9 cellular contexts compared by ENCODE assay signal in genomic region chr5:82259172-82259800, GRCh38. TPM values are rescaled to one million over a fixed set of nuclear protein-coding genes. Genes with fewer than 3 reads are reported as not detected.
DNase-seq lines count a peak whose midpoint lies in the region; ATAC-seq, FAIRE-seq and TF ChIP-seq lines count a peak whose summit lies in the region.
"Had no signal": no experiment of that assay in that cellular context is flagged by ENCODE, and none has a peak within 500 bp of the region (broad histone marks: within the 10 kb centered on the region; RNA-seq: fewer than 3 reads in every experiment).

No MANE protein-coding gene starts in this region.

- POLR2A ChIA-PET in IMR-90 (lab: Charles Lee; ENCODE audit: unreplicated experiment): interaction anchor here (0.6 kb wide), 1 partner anchor 469 kb away, joined by 3 read pairs; no protein-coding TSS in a partner anchor
- POLR2A ChIA-PET in WTC11 (lab: Charles Lee): no interaction called here

- peak; percentile 84 for ATAC-seq in IMR-90 (ENCODE audit: low read depth)
- peak; percentile 21; the same call in 1 of the 2 replicates for ATAC-seq in WTC11
- peak; percentile 41 for ATAC-seq in left lung
- ATAC-seq in HG03280 (IDR thresholded peaks at IDR 0.05; ENCODE audit: unreplicated experiment): no peak
- ATAC-seq in GM18498 (IDR thresholded peaks at IDR 0.05; ENCODE audit: unreplicated experiment): no peak

- no peak overlapping the region for H3K9ac ChIP-seq in IMR-90 (ENCODE audit: low read depth, low read length)

- H2AK5ac ChIP-seq in IMR-90 (ENCODE audit: low read depth, low read length): no peak overlapping the region

- intact Hi-C loops in IMR-90 (cut with micrococcal nuclease) (loop anchor here (10.0 kb wide), 1 partner anchor 754 kb away; no protein-coding TSS in a partner anchor), left lung (cut with DNase I) (no loop called here), spleen (cut with DNase I; ENCODE audit: low total_unique reads) (no loop called here)

- TF ChIP-seq POLR2A in IMR-90 (IDR thresholded peaks at IDR 0.05; ENCODE audit: low read depth, low read length): no peak
- TF ChIP-seq POLR2A in spleen (IDR thresholded peaks at IDR 0.05): no peak

- H3K36me3 ChIP-seq in IMR-90 (ENCODE audit: control insufficient read depth, insufficient read depth, low read length) (no peaks in the 10 kb centered on the region), left lung (no peaks in the 10 kb centered on the region), spleen (peaks cover 0 to under 1% (median 0%) of the 10 kb centered on the region in 6 donors)

- H4K8ac ChIP-seq in IMR-90 (ENCODE audit: low read depth in 2 of 2, low read length in 2 of 2): no peak overlapping the region

- dilution Hi-C loops in IMR-90 (cut with HindIII; ENCODE audit: low sequenced_read_pairs, unreplicated experiment): no loop called here

- H3K4me2 ChIP-seq in IMR-90 (ENCODE audit: low read depth, low read length): no peak overlapping the region

- no peaks in the 10 kb centered on the region for H3K9me3 Mint-ChIP-seq in WTC11

- no peak overlapping the region for H2AK9ac ChIP-seq in IMR-90 (replicated peaks; ENCODE audit: low read depth, low read length, poor library complexity)

- no peaks in the 10 kb centered on the region for H3K36me3 Mint-ChIP-seq in WTC11

- no peaks in the 10 kb centered on the region for H3K79me1 ChIP-seq in IMR-90 (ENCODE audit: low read depth in 1 of 2, low read length in 2 of 2)

- no TSS peak for BruUV-seq in IMR-90 (replicated peaks; lab: Mats Ljungman, UMichigan)

- TF ChIP-seq RAD21 in IMR-90 (IDR thresholded peaks at IDR 0.05; ENCODE audit: low read length): peak; percentile 45

- H3K18ac ChIP-seq in IMR-90 (ENCODE audit: low read depth, low read length): no peak overlapping the region

- no peak overlapping the region for H4K91ac ChIP-seq in IMR-90 (ENCODE audit: insufficient read depth, low read depth, low read length)

- H2BK5ac ChIP-seq in IMR-90 (ENCODE audit: low read depth, low read length, poor library complexity, severe bottlenecking): no peak overlapping the region

- no peak overlapping the region for H4K5ac ChIP-seq in IMR-90 (ENCODE audit: low read depth, low read length)

- CTCF ChIA-PET in IMR-90 (lab: Yijun Ruan, JAX) (interaction anchor here (0.6 to 1.7 kb wide), 6 partner anchors 9 to 33 kb away, joined by 3 to 5 read pairs (median 3); partner anchors contain the start of gene RPS23), WTC11 (lab: Charles Lee) (interaction anchor here (0.8 to 3.6 kb wide), 10 partner anchors 10 to 508 kb away, joined by 3 to 21 read pairs (median 4); partner anchors contain the start of gene SSBP2)

- no peaks in the 10 kb centered on the region for H3K9me3 ChIP-seq in IMR-90 (ENCODE audit: control insufficient read depth, insufficient read depth, low read length)
- no peaks in the 10 kb centered on the region for H3K9me3 ChIP-seq in left lung
- no peaks in the 10 kb centered on the region for H3K9me3 ChIP-seq in spleen

- peak; percentile 44 for TF ChIP-seq CTCF in D721Med (IDR thresholded peaks at IDR 0.05; ENCODE audit: insufficient read depth, missing control alignments)
- TF ChIP-seq CTCF in IMR-90 (conservative IDR thresholded peaks at IDR 0.05; ENCODE audit: low read depth, low read length): peak; percentile 57
- no peak for TF ChIP-seq CTCF in WTC11 (IDR thresholded peaks at IDR 0.05)
- no peak for TF ChIP-seq CTCF in left lung (IDR thresholded peaks at IDR 0.05)
- peak in 2 of 11 experiments; percentile 38 for TF ChIP-seq CTCF in spleen (IDR thresholded peaks at IDR 0.05 in 8 of 11, conservative IDR thresholded peaks at IDR 0.05 in 3 of 11)

- in situ Hi-C loops in IMR-90 (cut with MboI; ENCODE audit: low sequenced_read_pairs): no loop called here

- H3K4me3 ChIP-seq in IMR-90 (ENCODE audit: insufficient read depth, low read depth, low read length) (no peak overlapping the region), left lung (no peak overlapping the region), spleen (no peak overlapping the region)

- no peaks in the 10 kb centered on the region for H3K27me3 ChIP-seq in IMR-90 (ENCODE audit: control insufficient read depth, insufficient read depth, low read length)
- H3K27me3 ChIP-seq in left lung: no peaks in the 10 kb centered on the region
- no peaks in the 10 kb centered on the region for H3K27me3 ChIP-seq in spleen (replicated peaks in 1 of 7)

- H3K4me1 Mint-ChIP-seq in WTC11: peaks cover 16% of the 10 kb centered on the region

- WGBS in IMR-90 (ENCODE audit: extremely low coverage in 2 of 2, insufficient read length in 1 of 2), 2 experiments: 100% methylated on average over 1 of the region's 3 CpGs; no CpG with 5 or more reads in 1 of the 2 experiments
- WGBS in spleen, 5 donors: 79 to 90% (median 87%) methylated on average over 3 of the region's 3 CpGs

- FAIRE-seq in D721Med (lab: Jason Lieb, UNC): no peak

- H3K9me1 ChIP-seq in IMR-90 (ENCODE audit: insufficient read depth, low read length): peaks cover 3% of the 10 kb centered on the region

- H3K4me3 Mint-ChIP-seq in WTC11: no peak overlapping the region

- no peak overlapping the region for H3K27ac Mint-ChIP-seq in WTC11

- H3K14ac ChIP-seq in IMR-90 (replicated peaks; ENCODE audit: low read depth, low read length): no peak overlapping the region

- DNase-seq in D721Med (ENCODE audit: insufficient read length, low spot score) (no peak), IMR-90 (peak; percentile 47), WTC11 (ENCODE audit: low spot score) (no peak), left lung (no peak), spleen (no peak), NCI-H2081 treated with DMSO at 0.1 percent for 48 hours (lab: John Stamatoyannopoulos, UW) (no peak)

- no peaks in the 10 kb centered on the region for H4K20me1 ChIP-seq in IMR-90 (ENCODE audit: insufficient read depth, low read length)

- no peak overlapping the region for H2AFZ ChIP-seq in IMR-90 (replicated peaks; ENCODE audit: low read length, poor library complexity)

- no peak overlapping the region for H2BK20ac ChIP-seq in IMR-90 (ENCODE audit: low read depth, low read length)

- H3K4ac ChIP-seq in IMR-90 (ENCODE audit: low read depth, low read length): no peak overlapping the region

- H2BK120ac ChIP-seq in IMR-90 (ENCODE audit: low read depth, low read length): no peak overlapping the region

- H2BK15ac ChIP-seq in IMR-90 (ENCODE audit: low read depth, low read length): no peak overlapping the region

- H3K27me3 Mint-ChIP-seq in WTC11 (ENCODE audit: low read depth): no peaks in the 10 kb centered on the region

- H3K56ac ChIP-seq in IMR-90 (ENCODE audit: extremely low read depth, insufficient read depth, low read length): no peak overlapping the region

- H3K4me1 ChIP-seq in IMR-90 (ENCODE audit: control insufficient read depth, insufficient read depth, low read length) (peaks cover 1% of the 10 kb centered on the region; the same call in 1 of the 2 replicates), left lung (no peaks in the 10 kb centered on the region), spleen (peaks cover 0 to 6% (median 0%) of the 10 kb centered on the region in 6 donors)

- no peak overlapping the region for H3K23ac ChIP-seq in IMR-90 (ENCODE audit: low read depth, low read length)

- H3K27ac ChIP-seq in IMR-90 (ENCODE audit: insufficient read depth, low read length) (no peak overlapping the region), left lung (no peak overlapping the region), spleen (no peak overlapping the region)
- H3K27ac ChIP-seq: HL-60 had no signal

TF ChIP-seq in IMR-90, 13 proteins besides CTCF, POLR2A, EP300 and RAD21:
- TF ChIP-seq CEBPB (IDR thresholded peaks at IDR 0.05; ENCODE audit: low read depth, low read length) (no peak), SMC3 (IDR thresholded peaks at IDR 0.05; ENCODE audit: low read depth, low read length) (peak; percentile 21; the same call in 1 of the 2 replicates)

TF ChIP-seq in WTC11, 78 proteins besides CTCF, POLR2A, EP300 and RAD21 (continues in another document):
- TF ChIP-seq ERG (CRISPR knock-in tag; IDR thresholded peaks at IDR 0.05) (no peak), ZNF416 (CRISPR knock-in tag; IDR thresholded peaks at IDR 0.05) (no peak), SP1 (CRISPR knock-in tag; conservative IDR thresholded peaks at IDR 0.05) (no peak), MXD4 (CRISPR knock-in tag; IDR thresholded peaks at IDR 0.05; ENCODE audit: borderline replicate concordance) (no peak), ZNF281 (CRISPR knock-in tag; IDR thresholded peaks at IDR 0.05) (no peak)

RNA-seq across cellular contexts. Expression of gene RPS23, which starts 18.9 kb away (rescaled TPM):
- total RNA-seq in IMR-90 (2012; rRNA removed) (3,186 and 3,189 TPM in 2 replicates), WTC11 (2021) (2,589 to 2,799 TPM (median 2,697 TPM) in 3 replicates), left lung (1,000 to 10,000 TPM; 1,279 to 1,302 TPM), spleen (1,000 to 10,000 TPM; 1,734 to 2,967 (median 2,355) TPM)
- polyA plus RNA-seq in IMR-90 (2012; rRNA removed) (3,318 and 3,819 TPM in 2 replicates), spleen (1,000 to 10,000 TPM; 5,262 to 8,847 (median 8,179) TPM)
- polyA plus RNA-seq in IMR-90 (2012; cell fraction: cytosol; rRNA removed): 1,266 and 2,055 TPM in 2 replicates
- 210 and 1,618 TPM in 2 replicates for polyA plus RNA-seq in IMR-90 (2012; cell fraction: nucleus; rRNA removed; ENCODE audit: low replicate concordance)

Comparison
In these comparisons a context has a peak if more than half of its experiments do, and no peak if none do; other contexts are left out.
1. CTCF ChIP-seq: peak in D721Med (single experiment) and IMR-90 (single experiment); none in WTC11 (single experiment) and left lung (0 of 2).
2. ATAC-seq: peak in IMR-90 (single experiment), WTC11 (single experiment) and left lung (single experiment); none in HG03280 (single experiment) and GM18498 (single experiment).